ENCODE assay signal across 7 cellular contexts in genomic region chr19:27635401-27635800, GRCh38.
"Had no signal": no experiment of that assay in that cellular context is flagged by ENCODE, and none has a peak within 500 bp of the region (broad histone marks: within the 10 kb centered on the region; RNA-seq: fewer than 3 reads in every experiment).

No MANE protein-coding gene starts in this region.

- H3K4me2 ChIP-seq: GM23338 had no signal

- FAIRE-seq: H1, H54, HepG2 had no signal

- H2AFZ ChIP-seq: GM23338 had no signal

- H3K4me3 ChIP-seq: GM23338 had no signal

- DNase-seq: H9, HCEC 1CT, KBM-7 had no signal
